8 cellular contexts compared by ENCODE assay signal in the genomic region with DNA sequence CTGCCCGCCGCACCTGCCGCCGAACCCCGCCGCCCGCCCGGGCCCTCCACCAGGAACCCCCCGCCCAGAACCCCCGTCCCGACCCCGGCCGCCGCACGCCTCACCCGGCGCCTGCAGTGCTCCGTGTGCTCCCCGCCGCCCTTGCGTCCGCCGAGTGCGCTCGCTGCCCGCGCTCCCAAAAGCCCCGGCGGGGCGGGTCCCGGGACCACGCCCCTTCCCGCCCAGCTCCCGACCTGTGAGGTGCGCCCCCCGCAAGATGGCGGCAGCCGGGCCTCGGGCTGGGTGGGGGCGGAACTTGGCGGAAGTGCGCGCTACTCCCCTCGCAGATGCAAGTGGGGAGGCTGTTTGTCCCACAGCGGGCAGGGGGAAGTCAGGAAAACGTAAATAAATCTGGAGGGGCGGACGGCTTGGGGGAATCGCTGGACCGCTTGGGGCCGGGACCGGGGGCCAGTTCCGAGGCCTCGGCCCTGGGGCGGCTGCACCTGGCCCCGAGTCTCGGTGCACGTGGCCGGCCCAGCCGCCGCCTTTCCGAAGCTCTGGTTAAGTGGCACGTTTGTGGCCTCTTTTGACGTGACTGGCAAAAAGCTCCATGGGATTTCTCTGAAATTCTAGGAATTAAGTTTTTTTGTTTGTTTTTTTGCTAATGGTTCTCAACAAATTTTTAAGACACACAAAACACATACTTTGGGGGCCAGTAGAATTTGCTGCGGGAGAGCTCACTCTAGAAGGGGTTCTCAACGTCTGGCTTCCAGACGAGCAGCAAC. TPM values are rescaled to one million over a fixed set of nuclear protein-coding genes. Genes with fewer than 3 reads are reported as not detected.
A peak's percentile ranks its signal among the peaks of the same experiment; 100 is the strongest.
DNase-seq lines count a peak whose midpoint lies in the region; ATAC-seq and TF ChIP-seq lines count a peak whose summit lies in the region.

Gene EZR (minus strand): TSS at position 156 of the 764 bp plus-strand sequence. CDS start 1,275 bp downstream, outside the sequence.

- intact Hi-C loops in dorsolateral prefrontal cortex (cut with DNase I) = loop anchor here in 1 of 2 donors (10.0 kb wide), 1 partner anchor 105 kb away; no protein-coding TSS in a partner anchor
- intact Hi-C loops in lower leg skin (cut with DNase I; ENCODE audit: low total_unique reads) = no loop called here

- WGBS in lower leg skin, 2 donors = 12 to 13% methylated on average over 32 to 47 of the region's 67 CpGs

- H3K27ac ChIP-seq in dorsolateral prefrontal cortex = peak within 1 kb of the TSS in 55 of 59 donors; percentile 29 to 94 (median 77)

- peak within 1 kb of the TSS; percentile 29 to 88 (median 72) for H3K4me3 ChIP-seq in dorsolateral prefrontal cortex
- H3K4me3 ChIP-seq in lower leg skin (ENCODE audit: low read depth, poor library complexity, severe bottlenecking) = peak within 1 kb of the TSS; percentile 67

- no peak for TF ChIP-seq CTCF in dorsolateral prefrontal cortex (IDR thresholded peaks at IDR 0.05 in 54 of 56, conservative IDR thresholded peaks at IDR 0.05 in 2 of 56; ENCODE audit: low read depth in 1 of 56, partially characterized antibody in 56 of 56)
- TF ChIP-seq CTCF in lower leg skin (IDR thresholded peaks at IDR 0.05) = no peak

- ATAC-seq in HG03095 (IDR thresholded peaks at IDR 0.05; ENCODE audit: unreplicated experiment) = peak; percentile 41

- peaks cover 0 to 21% (median 3%) of the 10 kb centered on the region in 45 donors for H3K27me3 ChIP-seq in dorsolateral prefrontal cortex

- DNase-seq in ACHN (peak; percentile 87), NCI-H524 treated with DMSO at 0.1 percent for 48 hours (lab: John Stamatoyannopoulos, UW) (peak; percentile 23), dorsolateral prefrontal cortex (peak in 3 of 10 donors; percentile 9 to 51 (median 49)), lower leg skin (ENCODE audit: low spot score in 2 of 2) (peak; percentile 63 to 95)
- peak; percentile 81 for DNase-seq in activated CD4-positive, alpha-beta T cell treated with anti-CD3 and anti-CD28 coated beads, Interleukin-2, amount 50 U/mL, for 1 hour
- DNase-seq in stimulated activated CD4-positive, alpha-beta T cell treated with anti-CD3 and anti-CD28 coated beads, TNF-alpha, amount 100 ng/mL, for 24 hours (ENCODE audit: low read depth in 3 of 3) = peak; percentile 67 to 87 (median 78)

- peak; percentile 96 for TF ChIP-seq POLR2A in GM18526 (IDR thresholded peaks at IDR 0.05; ENCODE audit: extremely low read depth, insufficient read length)
- TF ChIP-seq POLR2A in lower leg skin (IDR thresholded peaks at IDR 0.05) = no peak

- in situ Hi-C loops in ACHN (cut with HindIII; ENCODE audit: low pct_ligation_motif_present, low pct_unique_long_range_greater_than_20kb, low sequenced_read_pairs) = no loop called here

RNA-seq across cellular contexts. Expression of gene EZR, which starts in this region (rescaled TPM):
- total RNA-seq in dorsolateral prefrontal cortex = 100 to 1,000 TPM in 20 of 120 experiments, 10 to 100 TPM in 100; 41.2 to 336 (median 78.7) TPM
- 100 to 1,000 TPM; 200 to 235 (median 212) TPM for total RNA-seq in lower leg skin
